8 cellular contexts compared by ENCODE assay signal in the genomic region with DNA sequence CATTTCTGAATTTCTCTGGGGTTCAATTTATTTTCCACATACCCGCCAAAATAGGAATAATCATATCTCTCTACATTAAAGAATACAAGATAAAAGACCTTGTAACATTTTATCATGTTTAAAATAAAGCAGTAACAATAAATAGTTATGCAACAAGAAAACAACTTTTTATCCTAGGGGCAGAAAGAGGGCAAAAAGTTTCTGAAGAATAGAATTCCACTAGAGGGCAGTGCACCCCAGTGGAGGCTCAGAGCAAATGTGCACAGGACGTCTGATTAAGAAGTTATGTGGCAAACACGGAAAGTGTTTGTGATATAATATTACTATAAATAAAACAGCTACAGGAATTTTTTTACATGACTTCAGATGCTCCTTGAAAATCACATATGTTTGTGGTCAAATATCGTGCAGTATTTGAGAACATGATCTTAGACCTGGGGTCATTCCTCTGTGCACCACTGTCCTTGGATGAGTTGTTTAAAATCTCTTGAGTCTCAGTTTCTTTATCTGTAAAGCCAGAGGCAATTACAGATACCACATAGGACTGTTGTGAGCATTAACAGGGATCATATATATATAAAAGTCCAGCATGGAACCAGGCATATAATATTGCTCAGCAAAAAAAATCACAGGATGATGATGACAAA. TPM values are rescaled to one million over a fixed set of nuclear protein-coding genes. Genes with fewer than 3 reads are reported as not detected.
DNase-seq lines count a peak whose midpoint lies in the region; ATAC-seq and TF ChIP-seq lines count a peak whose summit lies in the region.

No MANE protein-coding gene starts in this region.

- H4K20me1 ChIP-seq in KMS-11 (ENCODE audit: insufficient read depth): no peaks in the 10 kb centered on the region

- no peaks in the 10 kb centered on the region for H3K36me3 ChIP-seq in KMS-11 (ENCODE audit: insufficient read depth)

- H3K27me3 ChIP-seq in KMS-11 (ENCODE audit: insufficient read depth, low read depth): no peaks in the 10 kb centered on the region

- DNase-seq in DMS 273 (lab: John Stamatoyannopoulos, UW; ENCODE audit: unreplicated experiment): peak; percentile 88
- peak; percentile 90 for DNase-seq in OCI-M1 (lab: John Stamatoyannopoulos, UW)
- DNase-seq in activated T-cell treated with anti-CD3 and anti-CD28 coated beads, Interleukin-2, amount 50 U/mL, for 72 hours: peak; percentile 58 to 59
- peak; percentile 62 for DNase-seq in fibroblast of villous mesenchyme (ENCODE audit: low read depth)
- DNase-seq in osteocyte (ENCODE audit: extremely low spot score, unreplicated experiment): no peak
- no peak for DNase-seq in islet precursor cell

- H3K4me2 ChIP-seq in KMS-11: peak overlapping the region; percentile 62

- H3K4me1 ChIP-seq in KMS-11 (ENCODE audit: low read depth, poor library complexity, severe bottlenecking): peaks cover 46% of the 10 kb centered on the region

- peak; percentile 60 for ATAC-seq in GM21360 (IDR thresholded peaks at IDR 0.05; ENCODE audit: unreplicated experiment)
- peak; percentile 68 to 71 for ATAC-seq in activated T-cell treated with anti-CD3 and anti-CD28 coated beads, Interleukin-2, amount 50 U/mL, for 72 hours (replicated peaks in 1 of 2)

- peak overlapping the region; percentile 16; the same call in 1 of the 2 replicates for H3K9ac ChIP-seq in KMS-11

- peak overlapping the region; percentile 35; the same call in 1 of the 2 replicates for H2AFZ ChIP-seq in KMS-11 (ENCODE audit: low read depth)

- peaks cover 6% of the 10 kb centered on the region; the same call in 1 of the 2 replicates for H3K79me2 ChIP-seq in KMS-11 (ENCODE audit: insufficient read depth, low read depth)

- TF ChIP-seq CTCF in KMS-11 (conservative IDR thresholded peaks at IDR 0.05; ENCODE audit: low read depth, low read length) (peak; percentile 91), fibroblast of villous mesenchyme (IDR thresholded peaks at IDR 0.05; ENCODE audit: insufficient read depth, low read depth, low read length) (peak; percentile 82), osteocyte (IDR thresholded peaks at IDR 0.05) (peak; percentile 85)

- H3K4me1 Mint-ChIP-seq in activated T-cell treated with anti-CD3 and anti-CD28 coated beads, Interleukin-2, amount 50 U/mL, for 72 hours (ENCODE audit: low read depth): no peaks in the 10 kb centered on the region
- no peaks in the 10 kb centered on the region for H3K4me1 Mint-ChIP-seq in osteocyte (ENCODE audit: unreplicated experiment)

- no peaks in the 10 kb centered on the region for H3K36me3 Mint-ChIP-seq in activated T-cell treated with anti-CD3 and anti-CD28 coated beads, Interleukin-2, amount 50 U/mL, for 72 hours (ENCODE audit: insufficient read depth in 2 of 2)
- H3K36me3 Mint-ChIP-seq in osteocyte (ENCODE audit: unreplicated experiment): no peaks in the 10 kb centered on the region

- H3K9me3 Mint-ChIP-seq in activated T-cell treated with anti-CD3 and anti-CD28 coated beads, Interleukin-2, amount 50 U/mL, for 72 hours: no peaks in the 10 kb centered on the region
- H3K9me3 Mint-ChIP-seq in osteocyte (ENCODE audit: unreplicated experiment): no peaks in the 10 kb centered on the region

- no peak overlapping the region for H3K27ac Mint-ChIP-seq in activated T-cell treated with anti-CD3 and anti-CD28 coated beads, Interleukin-2, amount 50 U/mL, for 72 hours
- no peak overlapping the region for H3K27ac Mint-ChIP-seq in osteocyte (ENCODE audit: unreplicated experiment)

- no peaks in the 10 kb centered on the region for H3K27me3 Mint-ChIP-seq in activated T-cell treated with anti-CD3 and anti-CD28 coated beads, Interleukin-2, amount 50 U/mL, for 72 hours (ENCODE audit: low read depth)
- peaks cover 3% of the 10 kb centered on the region for H3K27me3 Mint-ChIP-seq in osteocyte (ENCODE audit: unreplicated experiment)

- peak overlapping the region; percentile 55 for H3K27ac ChIP-seq in KMS-11

- peak overlapping the region; percentile 50 for H3K4me3 ChIP-seq in KMS-11 (IDR thresholded peaks at IDR 0.05; ENCODE audit: insufficient read depth, low read depth, low read length)
- H3K4me3 ChIP-seq in fibroblast of villous mesenchyme (ENCODE audit: low read depth, low read length): no peak overlapping the region

- no peak overlapping the region for H3K4me3 Mint-ChIP-seq in activated T-cell treated with anti-CD3 and anti-CD28 coated beads, Interleukin-2, amount 50 U/mL, for 72 hours
- H3K4me3 Mint-ChIP-seq in osteocyte (ENCODE audit: unreplicated experiment): no peak overlapping the region

RNA-seq across cellular contexts. Expression of gene PIK3R4, which starts 13.2 kb away (rescaled TPM):
- 10 to 100 TPM; 22.1 to 26.2 TPM for total RNA-seq in activated T-cell treated with anti-CD3 and anti-CD28 coated beads, Interleukin-2, amount 50 U/mL, for 72 hours
- total RNA-seq in fibroblast of villous mesenchyme: 28.0 and 41.5 TPM in 2 replicates
- total RNA-seq in osteocyte: 21.1 and 21.9 TPM in 2 replicates

Comparison
In these comparisons a context has a peak if more than half of its experiments do, and no peak if none do; other contexts are left out.
1. DNase-seq: peak in DMS 273 (single experiment), OCI-M1 (single experiment), activated T-cell treated with anti-CD3 and anti-CD28 coated beads, Interleukin-2, amount 50 U/mL, for 72 hours (2 of 2) and fibroblast of villous mesenchyme (single experiment); none in osteocyte (single experiment) and islet precursor cell (single experiment).
2. Peak in every context shown above with its lines, with median percentiles within 50 percentile points of each other: CTCF ChIP-seq.